In genomic region chr11:58616594-58616993, GRCh38 we compare ENCODE assay signal across 13 cellular contexts. TPM values are rescaled to one million over a fixed set of nuclear protein-coding genes. Genes with fewer than 3 reads are reported as not detected.
DNase-seq lines count a peak whose midpoint lies in the region; TF ChIP-seq lines count a peak whose summit lies in the region.
"Had no signal": no experiment of that assay in that cellular context is flagged by ENCODE, and none has a peak within 500 bp of the region (broad histone marks: within the 10 kb centered on the region; RNA-seq: fewer than 3 reads in every experiment).

No MANE protein-coding gene starts in this region.

- no peaks in the 10 kb centered on the region for H3K27me3 Mint-ChIP-seq in progenitor cell of endocrine pancreas

- TF ChIP-seq CTCF in fibroblast of the aortic adventitia (IDR thresholded peaks at IDR 0.05; ENCODE audit: insufficient read depth, low read length) (no peak), progenitor cell of endocrine pancreas (IDR thresholded peaks at IDR 0.05; ENCODE audit: unreplicated experiment) (no peak)

- H3K36me3 Mint-ChIP-seq in progenitor cell of endocrine pancreas (ENCODE audit: insufficient read depth) = peaks cover 43% of the 10 kb centered on the region

- no peak overlapping the region for H3K4me3 Mint-ChIP-seq in progenitor cell of endocrine pancreas (ENCODE audit: low read depth)

- H3K27ac Mint-ChIP-seq in progenitor cell of endocrine pancreas = peak overlapping the region; percentile 80

- no peak overlapping the region for H3K4me3 ChIP-seq in fibroblast of the aortic adventitia (ENCODE audit: low read depth, low read length)
- H3K4me3 ChIP-seq: thoracic aorta had no signal

- peak; percentile 82 for DNase-seq in EH (ENCODE audit: low read depth)
- peak; percentile 95 for DNase-seq in RPMI7951 (ENCODE audit: low read depth)
- DNase-seq in fibroblast of the aortic adventitia (ENCODE audit: low read depth) = peak; percentile 90
- no peak for DNase-seq in progenitor cell of endocrine pancreas (ENCODE audit: low spot score, unreplicated experiment)
- no peak for DNase-seq in NCI-H1436 (lab: John Stamatoyannopoulos, UW)
- no peak for DNase-seq in activated CD4-positive, alpha-beta T cell treated with anti-CD3 and anti-CD28 coated beads, Interleukin-2, amount 50 U/mL, for 48 hours
- no peak for DNase-seq in GM19238 (ENCODE audit: insufficient read length, low spot score)
- DNase-seq in hypothalamus (lab: John Stamatoyannopoulos, UW) = no peak
- DNase-seq: midbrain; NCI-H774; stimulated activated CD4-positive, alpha-beta T cell treated with anti-CD3 and anti-CD28 coated beads, Interleukin-2, amount 100 ng/mL, for 24 hours; T-helper 9 cell had no signal

- H3K9me3 Mint-ChIP-seq in progenitor cell of endocrine pancreas (ENCODE audit: low read depth) = no peaks in the 10 kb centered on the region

- H3K4me1 Mint-ChIP-seq in progenitor cell of endocrine pancreas (ENCODE audit: low read depth) = peaks cover 18% of the 10 kb centered on the region

RNA-seq across cellular contexts. Expression of gene CNTF, which starts 5.9 kb away (rescaled TPM):
- total RNA-seq in RPMI7951 (2014; rRNA removed; shearing (Covaris generic)) = 1.8 and 3.0 TPM in 2 replicates
- 0.82 and 1.9 TPM in 2 replicates for total RNA-seq in fibroblast of the aortic adventitia (ENCODE audit: low replicate concordance)
- total RNA-seq in progenitor cell of endocrine pancreas = 3.9 and 4.3 TPM in 2 replicates

RNA-seq across cellular contexts. Expression of gene ZFP91, which starts 37.7 kb away (rescaled TPM):
- total RNA-seq in RPMI7951 (2014; rRNA removed; shearing (Covaris generic)) = 64.2 and 77.3 TPM in 2 replicates
- total RNA-seq in fibroblast of the aortic adventitia (ENCODE audit: low replicate concordance) = 43.7 and 73.4 TPM in 2 replicates
- total RNA-seq in progenitor cell of endocrine pancreas = 48.3 and 51.2 TPM in 2 replicates

RNA-seq across cellular contexts. Expression of gene LPXN, which starts 40.9 kb away (rescaled TPM):
- 147 and 149 TPM in 2 replicates for total RNA-seq in RPMI7951 (2014; rRNA removed; shearing (Covaris generic))
- 1.4 and 14.7 TPM in 2 replicates for total RNA-seq in fibroblast of the aortic adventitia (ENCODE audit: low replicate concordance)
- 6.5 and 6.6 TPM in 2 replicates for total RNA-seq in progenitor cell of endocrine pancreas

Comparison
In these comparisons a context has a peak if more than half of its experiments do, and no peak if none do; other contexts are left out.
1. DNase-seq: peak in EH (single experiment), RPMI7951 (single experiment) and fibroblast of the aortic adventitia (single experiment); none in progenitor cell of endocrine pancreas (single experiment), NCI-H1436 (single experiment), activated CD4-positive, alpha-beta T cell treated with anti-CD3 and anti-CD28 coated beads, Interleukin-2, amount 50 U/mL, for 48 hours (0 of 2), GM19238 (single experiment) and hypothalamus (0 of 51).